2 cellular contexts compared by ENCODE assay signal in genomic region chr1:59233444-59233843, GRCh38.
A peak's percentile ranks its signal among the peaks of the same experiment; 100 is the strongest.
TF ChIP-seq lines count a peak whose summit lies in the region.

No MANE protein-coding gene starts in this region.

TF ChIP-seq in HEK293T, 16 proteins besides CTCF, POLR2A, EP300 and RAD21 (continued from another document):
- TF ChIP-seq, protein P1, sequence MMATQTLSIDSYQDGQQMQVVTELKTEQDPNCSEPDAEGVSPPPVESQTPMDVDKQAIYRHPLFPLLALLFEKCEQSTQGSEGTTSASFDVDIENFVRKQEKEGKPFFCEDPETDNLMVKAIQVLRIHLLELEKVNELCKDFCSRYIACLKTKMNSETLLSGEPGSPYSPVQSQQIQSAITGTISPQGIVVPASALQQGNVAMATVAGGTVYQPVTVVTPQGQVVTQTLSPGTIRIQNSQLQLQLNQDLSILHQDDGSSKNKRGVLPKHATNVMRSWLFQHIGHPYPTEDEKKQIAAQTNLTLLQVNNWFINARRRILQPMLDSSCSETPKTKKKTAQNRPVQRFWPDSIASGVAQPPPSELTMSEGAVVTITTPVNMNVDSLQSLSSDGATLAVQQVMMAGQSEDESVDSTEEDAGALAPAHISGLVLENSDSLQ (IDR thresholded peaks at IDR 0.05), result peak; percentile 72

TF ChIP-seq in GM12878, 131 proteins besides CTCF, POLR2A, EP300 and RAD21:
- TF ChIP-seq, protein P2, sequence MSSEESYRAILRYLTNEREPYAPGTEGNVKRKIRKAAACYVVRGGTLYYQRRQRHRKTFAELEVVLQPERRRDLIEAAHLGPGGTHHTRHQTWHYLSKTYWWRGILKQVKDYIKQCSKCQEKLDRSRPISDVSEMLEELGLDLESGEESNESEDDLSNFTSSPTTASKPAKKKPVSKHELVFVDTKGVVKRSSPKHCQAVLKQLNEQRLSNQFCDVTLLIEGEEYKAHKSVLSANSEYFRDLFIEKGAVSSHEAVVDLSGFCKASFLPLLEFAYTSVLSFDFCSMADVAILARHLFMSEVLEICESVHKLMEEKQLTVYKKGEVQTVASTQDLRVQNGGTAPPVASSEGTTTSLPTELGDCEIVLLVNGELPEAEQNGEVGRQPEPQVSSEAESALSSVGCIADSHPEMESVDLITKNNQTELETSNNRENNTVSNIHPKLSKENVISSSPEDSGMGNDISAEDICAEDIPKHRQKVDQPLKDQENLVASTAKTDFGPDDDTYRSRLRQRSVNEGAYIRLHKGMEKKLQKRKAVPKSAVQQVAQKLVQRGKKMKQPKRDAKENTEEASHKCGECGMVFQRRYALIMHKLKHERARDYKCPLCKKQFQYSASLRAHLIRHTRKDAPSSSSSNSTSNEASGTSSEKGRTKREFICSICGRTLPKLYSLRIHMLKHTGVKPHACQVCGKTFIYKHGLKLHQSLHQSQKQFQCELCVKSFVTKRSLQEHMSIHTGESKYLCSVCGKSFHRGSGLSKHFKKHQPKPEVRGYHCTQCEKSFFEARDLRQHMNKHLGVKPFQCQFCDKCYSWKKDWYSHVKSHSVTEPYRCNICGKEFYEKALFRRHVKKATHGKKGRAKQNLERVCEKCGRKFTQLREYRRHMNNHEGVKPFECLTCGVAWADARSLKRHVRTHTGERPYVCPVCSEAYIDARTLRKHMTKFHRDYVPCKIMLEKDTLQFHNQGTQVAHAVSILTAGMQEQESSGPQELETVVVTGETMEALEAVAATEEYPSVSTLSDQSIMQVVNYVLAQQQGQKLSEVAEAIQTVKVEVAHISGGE (CRISPR knock-in tag; IDR thresholded peaks at IDR 0.05), result no peak
- no peak for TF ChIP-seq MAX (IDR thresholded peaks at IDR 0.05; ENCODE audit: low read depth, low read length)
- TF ChIP-seq, protein P1 (IDR thresholded peaks at IDR 0.05), result peak; percentile 52
